17 cellular contexts compared by ENCODE assay signal in the genomic region with DNA sequence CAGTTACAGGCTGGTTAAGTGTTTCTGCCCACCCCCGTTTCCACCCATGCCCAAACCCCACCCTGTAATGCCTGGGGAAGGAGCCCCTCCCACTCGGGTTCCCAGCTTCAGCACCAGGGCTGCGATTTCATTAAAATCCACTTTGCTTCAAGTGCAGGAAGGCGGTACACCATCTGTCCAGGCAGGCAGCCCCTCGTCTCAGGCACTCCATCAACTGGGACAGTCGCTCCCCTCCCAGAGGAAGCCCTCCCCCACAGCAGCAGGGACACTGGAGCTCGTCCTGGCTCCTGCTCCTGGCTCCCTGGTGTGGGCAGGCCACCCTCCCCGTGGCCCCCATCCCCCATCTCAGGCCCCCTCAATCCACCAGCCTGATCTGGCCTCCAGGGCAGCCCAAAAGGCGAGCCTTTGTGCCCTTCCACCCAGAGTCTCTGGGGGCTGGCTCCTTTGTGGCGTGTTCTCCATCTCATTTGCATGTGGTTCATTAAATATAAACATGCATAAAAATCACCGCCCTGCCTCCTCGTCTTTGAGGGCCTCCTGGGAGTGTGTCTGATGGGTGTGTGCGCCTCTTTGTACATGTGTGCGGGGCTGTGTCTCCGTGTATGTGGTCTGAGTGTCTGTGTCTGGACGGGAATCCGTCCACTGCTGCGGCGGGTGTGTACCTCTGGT. TPM values are rescaled to one million over a fixed set of nuclear protein-coding genes. Genes with fewer than 3 reads are reported as not detected.
DNase-seq lines count a peak whose midpoint lies in the region; ATAC-seq and TF ChIP-seq lines count a peak whose summit lies in the region.
"Had no signal": no experiment of that assay in that cellular context is flagged by ENCODE, and none has a peak within 500 bp of the region (broad histone marks: within the 10 kb centered on the region; RNA-seq: fewer than 3 reads in every experiment).

No MANE protein-coding gene starts in this region.

- DNase-seq in A673 (ENCODE audit: low spot score) = peak; percentile 17
- DNase-seq in HAP-1 (ENCODE audit: low spot score in 2 of 2) = peak; percentile 60 to 80
- DNase-seq in NCI-H526 treated with DMSO at 0.1 percent for 48 hours (lab: John Stamatoyannopoulos, UW) = peak; percentile 93
- peak; percentile 77 for DNase-seq in left kidney (ENCODE audit: low read depth, low spot score)
- DNase-seq in SJCRH30 = no peak
- no peak for DNase-seq in cerebellum (ENCODE audit: low spot score)
- no peak for DNase-seq in SW480 (ENCODE audit: low spot score)
- DNase-seq: Calu3, foreskin keratinocyte, Kasumi-1, NCI-H446, small intestine, T-helper 9 cell had no signal

- H3K27ac ChIP-seq in A673 (ENCODE audit: low read depth, low read length, poor library complexity, severe bottlenecking) (no peak overlapping the region), SJCRH30 (no peak overlapping the region)
- H3K27ac ChIP-seq: foreskin keratinocyte had no signal

- no peak for ATAC-seq in HG03520 (IDR thresholded peaks at IDR 0.05; ENCODE audit: unreplicated experiment)
- ATAC-seq: foreskin keratinocyte had no signal

- H3K4me1 ChIP-seq in A673 (ENCODE audit: insufficient read depth, low read length, poor library complexity, severe bottlenecking) = peaks cover 20% of the 10 kb centered on the region
- peaks cover 33% of the 10 kb centered on the region for H3K4me1 ChIP-seq in HAP-1
- H3K4me1 ChIP-seq in SJCRH30 = peaks cover 5% of the 10 kb centered on the region; the same call in 1 of the 2 replicates
- H3K4me1 ChIP-seq: foreskin keratinocyte had no signal

- H3K27me3 ChIP-seq in A673 (replicated peaks; ENCODE audit: insufficient read depth, low read depth, low read length, poor library complexity) (no peaks in the 10 kb centered on the region), HAP-1 (ENCODE audit: low read depth) (no peaks in the 10 kb centered on the region), SJCRH30 (no peaks in the 10 kb centered on the region)

- CTCF ChIA-PET in A673 (lab: Charles Lee) = no interaction called here

- intact Hi-C loops in A673 (cut with micrococcal nuclease; ENCODE audit: unreplicated experiment) = no loop called here

- no peak overlapping the region for H3K4me3 ChIP-seq in A673 (ENCODE audit: low read depth, low read length, poor library complexity, severe bottlenecking)
- no peak overlapping the region for H3K4me3 ChIP-seq in HAP-1
- H3K4me3 ChIP-seq in SJCRH30 = no peak overlapping the region

- POLR2A ChIA-PET in A673 (lab: Charles Lee; ENCODE audit: low non-redundant PET) = no interaction called here

- no TSS peak for BruUV-seq in A673 (replicated peaks; lab: Mats Ljungman, UMichigan)

- H3K9me3 ChIP-seq in A673 (ENCODE audit: low read depth, low read length, poor library complexity, severe bottlenecking) = no peaks in the 10 kb centered on the region
- H3K9me3 ChIP-seq in HAP-1 = no peaks in the 10 kb centered on the region
- H3K9me3 ChIP-seq in SJCRH30 (replicated peaks) = no peaks in the 10 kb centered on the region

- H3K36me3 ChIP-seq in A673 (ENCODE audit: insufficient read depth, low read length, poor library complexity, severe bottlenecking) (no peaks in the 10 kb centered on the region), HAP-1 (replicated peaks) (no peaks in the 10 kb centered on the region), SJCRH30 (no peaks in the 10 kb centered on the region)

- in situ Hi-C loops in HAP-1 (cut with MboI; ENCODE audit: low sequenced_read_pairs) = no loop called here

- TF ChIP-seq CTCF in A673 (conservative IDR thresholded peaks at IDR 0.05; ENCODE audit: low read depth, low read length) = no peak

RNA-seq across cellular contexts. Expression of gene RNU5B-1, which starts 32.4 kb away (rescaled TPM):
- total RNA-seq in A673 (2021) = not detected in 2 replicates
- total RNA-seq in SJCRH30 (2014; rRNA removed; shearing (Covaris generic)) = not detected in 2 replicates
- total RNA-seq in cerebellum = not detected
- total RNA-seq: activated T-helper 1 cell treated with anti-CD3 and anti-CD28 coated beads, Interleukin-12 subunit alpha, Interleukin-12 subunit beta, Interleukin-2, Interleukin-4 antibody, amounts not matched to agents 30 ng/mL and 10 ng/mL and 1 ng/mL, durations not matched to agents 14 hours and 24 hours and 36 hours; foreskin keratinocyte; osteoblast had no signal

RNA-seq across cellular contexts. Expression of gene IGDCC3, which starts 40.9 kb away (rescaled TPM):
- total RNA-seq in A673 (2021) (0.28 and 0.32 TPM in 2 replicates), cerebellum (19.8 TPM)
- total RNA-seq in SJCRH30 (2014; rRNA removed; shearing (Covaris generic)) = 6.6 and 8.7 TPM in 2 replicates
- total RNA-seq: activated T-helper 1 cell treated with anti-CD3 and anti-CD28 coated beads, Interleukin-12 subunit alpha, Interleukin-12 subunit beta, Interleukin-2, Interleukin-4 antibody, amounts not matched to agents 30 ng/mL and 10 ng/mL and 1 ng/mL, durations not matched to agents 14 hours and 24 hours and 36 hours; Calu3; foreskin keratinocyte; mesenteric fat pad; osteoblast had no signal

RNA-seq across cellular contexts. Expression of gene RNU5A-1, which starts 41.0 kb away (rescaled TPM):
- total RNA-seq in A673 (2021) (not detected in 2 replicates), cerebellum (not detected)
- total RNA-seq in SJCRH30 (2014; rRNA removed; shearing (Covaris generic)) = not detected in 2 replicates
- total RNA-seq: activated T-helper 1 cell treated with anti-CD3 and anti-CD28 coated beads, Interleukin-12 subunit alpha, Interleukin-12 subunit beta, Interleukin-2, Interleukin-4 antibody, amounts not matched to agents 30 ng/mL and 10 ng/mL and 1 ng/mL, durations not matched to agents 14 hours and 24 hours and 36 hours; Calu3; foreskin keratinocyte; mesenteric fat pad; osteoblast had no signal

RNA-seq across cellular contexts. Expression of gene PARP16, which starts 50.2 kb away (rescaled TPM):
- total RNA-seq in A673 (2021) (5.7 and 7.3 TPM in 2 replicates), cerebellum (8.1 TPM)
- total RNA-seq in SJCRH30 (2014; rRNA removed; shearing (Covaris generic)) = 12.9 TPM in 2 replicates

Comparison
In these comparisons a context has a peak if more than half of its experiments do, and no peak if none do; other contexts are left out.
1. DNase-seq: peak in A673 (single experiment), HAP-1 (2 of 2), NCI-H526 treated with DMSO at 0.1 percent for 48 hours (single experiment) and left kidney (single experiment); none in SJCRH30 (0 of 2), cerebellum (single experiment) and SW480 (single experiment).